ENCODE assay signal across 14 cellular contexts in genomic region chr12:57722716-57723629, GRCh38. TPM values are rescaled to one million over a fixed set of nuclear protein-coding genes. Genes with fewer than 3 reads are reported as not detected.
DNase-seq lines count a peak whose midpoint lies in the region; ATAC-seq, FAIRE-seq and TF ChIP-seq lines count a peak whose summit lies in the region.
"Had no signal": no experiment of that assay in that cellular context is flagged by ENCODE, and none has a peak within 500 bp of the region (broad histone marks: within the 10 kb centered on the region; RNA-seq: fewer than 3 reads in every experiment).

No MANE protein-coding gene starts in this region.

- no peak for FAIRE-seq in GM12891 (lab: Jason Lieb, UNC)

- H3K27me3 Mint-ChIP-seq in activated CD8-positive, alpha-beta T cell treated with anti-CD3 and anti-CD28 coated beads, Interleukin-2, amount 10 ng/mL, durations not matched to agents 7 days and 5 days (ENCODE audit: low read depth) = no peaks in the 10 kb centered on the region
- H3K27me3 Mint-ChIP-seq in activated CD8-positive, alpha-beta T cell treated with anti-CD3 and anti-CD28 coated beads for 36 hours = no peaks in the 10 kb centered on the region
- no peaks in the 10 kb centered on the region for H3K27me3 Mint-ChIP-seq in activated T-helper 17 cell treated with anti-CD3 and anti-CD28 coated beads, Interleukin-2, amount 50 U/mL, for 72 hours

- no peak for ATAC-seq in activated CD8-positive, alpha-beta T cell treated with anti-CD3 and anti-CD28 coated beads, Interleukin-2, amount 10 ng/mL, durations not matched to agents 7 days and 5 days
- ATAC-seq in activated CD8-positive, alpha-beta T cell treated with anti-CD3 and anti-CD28 coated beads for 36 hours = no peak
- peak; percentile 6 for ATAC-seq in activated T-helper 17 cell treated with anti-CD3 and anti-CD28 coated beads, Interleukin-2, amount 50 U/mL, for 72 hours (replicated peaks)
- ATAC-seq in HG03342 (IDR thresholded peaks at IDR 0.05; ENCODE audit: unreplicated experiment) (no peak), aorta (ENCODE audit: low FRiP score) (no peak)
- ATAC-seq: gastroesophageal sphincter had no signal

- TF ChIP-seq CTCF in activated CD8-positive, alpha-beta T cell treated with anti-CD3 and anti-CD28 coated beads for 36 hours (IDR thresholded peaks at IDR 0.05) = no peak
- no peak for TF ChIP-seq CTCF in osteoblast (IDR thresholded peaks at IDR 0.05; ENCODE audit: extremely low read depth, low read depth, low read length)

- DNase-seq in activated CD8-positive, alpha-beta T cell treated with anti-CD3 and anti-CD28 coated beads, Interleukin-2, amount 10 ng/mL, durations not matched to agents 7 days and 5 days = no peak
- no peak for DNase-seq in activated CD8-positive, alpha-beta T cell treated with anti-CD3 and anti-CD28 coated beads for 36 hours
- DNase-seq in GM12891 (ENCODE audit: insufficient read length, low spot score) (peak; percentile 12), osteoblast (ENCODE audit: insufficient read length, low spot score, missing footprints) (peak; percentile 66), GM19238 (ENCODE audit: insufficient read length, low spot score) (no peak), aorta (no peak)
- DNase-seq: activated CD4-positive, CD25-positive, alpha-beta regulatory T cell treated with anti-CD3 and anti-CD28 coated beads, Interleukin-2, amount 50 U/mL, for 72 hours; DMS53; occipital lobe had no signal

- intact Hi-C loops in activated CD8-positive, alpha-beta T cell treated with anti-CD3 and anti-CD28 coated beads for 36 hours (cut with micrococcal nuclease) = no loop called here
- intact Hi-C loops in aorta (cut with DNase I) = no loop called here

- WGBS in aorta, 2 donors = 57 to 62% methylated on average over 10 to 11 of the region's 11 CpGs

- H2AFZ ChIP-seq in osteoblast (ENCODE audit: low read length) = no peak overlapping the region

- H3K4me2 ChIP-seq in osteoblast (ENCODE audit: insufficient read depth, low read length) = no peak overlapping the region

- H3K36me3 ChIP-seq in osteoblast (ENCODE audit: insufficient read depth, low read length) (peaks cover 18% of the 10 kb centered on the region), aorta (ENCODE audit: control insufficient read depth in 1 of 2, insufficient read depth in 2 of 2, low read length in 1 of 2) (peaks cover 0 to 6% of the 10 kb centered on the region in 2 donors)

- CTCF ChIA-PET in activated CD8-positive, alpha-beta T cell treated with anti-CD3 and anti-CD28 coated beads, Interleukin-2, amount 10 ng/mL, durations not matched to agents 7 days and 5 days (lab: Charles Lee) = interaction anchor here (1.0 kb wide), 1 partner anchor 21 kb away, joined by 5 read pairs; the partner anchor contains the start of gene TSPAN31
- CTCF ChIA-PET in activated CD8-positive, alpha-beta T cell treated with anti-CD3 and anti-CD28 coated beads for 36 hours (lab: Charles Lee) = interaction anchor here (0.8 to 1.8 kb wide), 4 partner anchors 10 to 18 kb away, joined by 3 to 4 read pairs (median 3); no protein-coding TSS in a partner anchor

- TF ChIP-seq POLR2A in GM12891 (IDR thresholded peaks at IDR 0.05; ENCODE audit: low read depth, low read length) = no peak

- no peak overlapping the region for H3K4me3 Mint-ChIP-seq in activated CD8-positive, alpha-beta T cell treated with anti-CD3 and anti-CD28 coated beads, Interleukin-2, amount 10 ng/mL, durations not matched to agents 7 days and 5 days
- no peak overlapping the region for H3K4me3 Mint-ChIP-seq in activated CD8-positive, alpha-beta T cell treated with anti-CD3 and anti-CD28 coated beads for 36 hours
- H3K4me3 Mint-ChIP-seq in activated T-helper 17 cell treated with anti-CD3 and anti-CD28 coated beads, Interleukin-2, amount 50 U/mL, for 72 hours = no peak overlapping the region

- H3K27me3 ChIP-seq in osteoblast (ENCODE audit: insufficient read depth, low read length) (peaks cover 5% of the 10 kb centered on the region), aorta (ENCODE audit: control insufficient read depth in 1 of 2, insufficient read depth in 2 of 2, low read length in 1 of 2) (no peaks in the 10 kb centered on the region)

- H3K9me3 ChIP-seq in osteoblast (ENCODE audit: low read depth, low read length) = no peaks in the 10 kb centered on the region
- H3K9me3 ChIP-seq in aorta (ENCODE audit: control insufficient read depth, low read length) = no peaks in the 10 kb centered on the region
- H3K9me3 ChIP-seq: gastroesophageal sphincter, Peyer's patch had no signal

- peak overlapping the region; percentile 50 for H3K27ac Mint-ChIP-seq in activated CD8-positive, alpha-beta T cell treated with anti-CD3 and anti-CD28 coated beads, Interleukin-2, amount 10 ng/mL, durations not matched to agents 7 days and 5 days
- no peak overlapping the region for H3K27ac Mint-ChIP-seq in activated CD8-positive, alpha-beta T cell treated with anti-CD3 and anti-CD28 coated beads for 36 hours
- H3K27ac Mint-ChIP-seq in activated T-helper 17 cell treated with anti-CD3 and anti-CD28 coated beads, Interleukin-2, amount 50 U/mL, for 72 hours = peak overlapping the region; percentile 43

- H3K27ac ChIP-seq in osteoblast (ENCODE audit: low read depth, low read length) = no peak overlapping the region
- no peak overlapping the region for H3K27ac ChIP-seq in aorta (ENCODE audit: low read depth in 1 of 2, low read length in 2 of 2)
- H3K27ac ChIP-seq: gastroesophageal sphincter, Peyer's patch, skin epidermis had no signal

- H3K4me3 ChIP-seq in osteoblast (ENCODE audit: insufficient read depth, low read length) (no peak overlapping the region), aorta (ENCODE audit: low read length in 2 of 2) (no peak overlapping the region)
- H3K4me3 ChIP-seq: gastroesophageal sphincter, Peyer's patch, skin epidermis had no signal

- H3K9me3 Mint-ChIP-seq in activated CD8-positive, alpha-beta T cell treated with anti-CD3 and anti-CD28 coated beads, Interleukin-2, amount 10 ng/mL, durations not matched to agents 7 days and 5 days (ENCODE audit: insufficient read depth) = no peaks in the 10 kb centered on the region
- H3K9me3 Mint-ChIP-seq in activated CD8-positive, alpha-beta T cell treated with anti-CD3 and anti-CD28 coated beads for 36 hours = no peaks in the 10 kb centered on the region
- H3K9me3 Mint-ChIP-seq in activated T-helper 17 cell treated with anti-CD3 and anti-CD28 coated beads, Interleukin-2, amount 50 U/mL, for 72 hours = no peaks in the 10 kb centered on the region

- peaks cover 2% of the 10 kb centered on the region for H4K20me1 ChIP-seq in osteoblast (ENCODE audit: insufficient read depth, low read length)

- H3K4me1 Mint-ChIP-seq in activated CD8-positive, alpha-beta T cell treated with anti-CD3 and anti-CD28 coated beads, Interleukin-2, amount 10 ng/mL, durations not matched to agents 7 days and 5 days (ENCODE audit: low read depth) = peaks cover 12% of the 10 kb centered on the region
- H3K4me1 Mint-ChIP-seq in activated CD8-positive, alpha-beta T cell treated with anti-CD3 and anti-CD28 coated beads for 36 hours (ENCODE audit: low read depth) = peaks cover 6% of the 10 kb centered on the region
- H3K4me1 Mint-ChIP-seq in activated T-helper 17 cell treated with anti-CD3 and anti-CD28 coated beads, Interleukin-2, amount 50 U/mL, for 72 hours = peaks cover 19% of the 10 kb centered on the region

- peaks cover 62% of the 10 kb centered on the region for H3K36me3 Mint-ChIP-seq in activated CD8-positive, alpha-beta T cell treated with anti-CD3 and anti-CD28 coated beads, Interleukin-2, amount 10 ng/mL, durations not matched to agents 7 days and 5 days (ENCODE audit: low read depth)
- H3K36me3 Mint-ChIP-seq in activated CD8-positive, alpha-beta T cell treated with anti-CD3 and anti-CD28 coated beads for 36 hours (ENCODE audit: low read depth) = peaks cover 27% of the 10 kb centered on the region
- H3K36me3 Mint-ChIP-seq in activated T-helper 17 cell treated with anti-CD3 and anti-CD28 coated beads, Interleukin-2, amount 50 U/mL, for 72 hours (ENCODE audit: low read depth) = peaks cover 67% of the 10 kb centered on the region

- H3K4me1 ChIP-seq in osteoblast (ENCODE audit: insufficient read depth, low read length) (peaks cover 4% of the 10 kb centered on the region), aorta (ENCODE audit: control insufficient read depth in 1 of 2, insufficient read depth in 2 of 2, low read length in 2 of 2) (no peaks in the 10 kb centered on the region)

- no peaks in the 10 kb centered on the region for H3K79me2 ChIP-seq in osteoblast (ENCODE audit: insufficient read depth, low read length)

- POLR2A ChIA-PET in activated CD8-positive, alpha-beta T cell treated with anti-CD3 and anti-CD28 coated beads, Interleukin-2, amount 10 ng/mL, durations not matched to agents 7 days and 5 days (lab: Charles Lee) = interaction anchor here (0.6 to 1.9 kb wide), 4 partner anchors 10 to 118 kb away, joined by 3 to 6 read pairs (median 4); no protein-coding TSS in a partner anchor
- POLR2A ChIA-PET in activated CD8-positive, alpha-beta T cell treated with anti-CD3 and anti-CD28 coated beads for 36 hours (lab: Charles Lee) = interaction anchor here (0.7 to 1.5 kb wide), 4 partner anchors 19 to 160 kb away, joined by 3 to 4 read pairs (median 3); partner anchors contain the start of gene TSPAN31

RNA-seq across cellular contexts. Expression of gene AGAP2, which starts 15.6 kb away (rescaled TPM):
- total RNA-seq in activated CD8-positive, alpha-beta T cell treated with anti-CD3 and anti-CD28 coated beads, Interleukin-2, amount 10 ng/mL, durations not matched to agents 7 days and 5 days = 10 to 100 TPM; 68.6 to 72.5 TPM
- total RNA-seq in activated CD8-positive, alpha-beta T cell treated with anti-CD3 and anti-CD28 coated beads for 36 hours = 10 to 100 TPM; 22.4 TPM
- polyA plus RNA-seq in GM12891 (2012; ENCODE audit: low read depth, missing spikeins) = 6.3 TPM
- total RNA-seq in activated T-helper 17 cell treated with anti-CD3 and anti-CD28 coated beads, Interleukin-2, amount 50 U/mL, for 72 hours = 10 to 100 TPM; 34.9 to 52.0 TPM
- 0.29 and 0.72 TPM in 2 replicates for total RNA-seq in osteoblast
- total RNA-seq in aorta = 1 to 10 TPM; 2.6 to 3.6 TPM
- under 1 TPM; 0.18 to 0.88 TPM for polyA plus RNA-seq in aorta

RNA-seq across cellular contexts. Expression of gene TSPAN31, which starts 21.9 kb away (rescaled TPM):
- 10 to 100 TPM; 12.9 to 13.3 TPM for total RNA-seq in activated CD8-positive, alpha-beta T cell treated with anti-CD3 and anti-CD28 coated beads, Interleukin-2, amount 10 ng/mL, durations not matched to agents 7 days and 5 days
- 1 to 10 TPM; 6.9 to 7.5 TPM for total RNA-seq in activated CD8-positive, alpha-beta T cell treated with anti-CD3 and anti-CD28 coated beads for 36 hours
- polyA plus RNA-seq in GM12891 (2012; ENCODE audit: low read depth, missing spikeins) = 24.1 TPM
- total RNA-seq in activated T-helper 17 cell treated with anti-CD3 and anti-CD28 coated beads, Interleukin-2, amount 50 U/mL, for 72 hours = 10 to 100 TPM; 10.7 to 18.7 TPM
- total RNA-seq in osteoblast (37.4 and 41.6 TPM in 2 replicates), aorta (10 to 100 TPM; 31.4 to 37.6 TPM)
- polyA plus RNA-seq in aorta = 10 to 100 TPM; 27.4 to 40.6 TPM

RNA-seq across cellular contexts. Expression of gene OS9, which starts 29.0 kb away (rescaled TPM):
- 100 to 1,000 TPM; 100 to 107 TPM for total RNA-seq in activated CD8-positive, alpha-beta T cell treated with anti-CD3 and anti-CD28 coated beads, Interleukin-2, amount 10 ng/mL, durations not matched to agents 7 days and 5 days
- total RNA-seq in activated CD8-positive, alpha-beta T cell treated with anti-CD3 and anti-CD28 coated beads for 36 hours = 10 to 100 TPM; 53.0 to 56.3 TPM
- polyA plus RNA-seq in GM12891 (2012; ENCODE audit: low read depth, missing spikeins) = 69.5 TPM
- 100 to 1,000 TPM; 107 to 114 TPM for total RNA-seq in activated T-helper 17 cell treated with anti-CD3 and anti-CD28 coated beads, Interleukin-2, amount 50 U/mL, for 72 hours
- total RNA-seq in osteoblast (152 and 211 TPM in 2 replicates), aorta (100 to 1,000 TPM; 208 to 252 TPM)
- polyA plus RNA-seq in aorta = 100 to 1,000 TPM; 139 to 253 TPM

RNA-seq across cellular contexts. Expression of gene CDK4, which starts 29.1 kb away (rescaled TPM):
- total RNA-seq in activated CD8-positive, alpha-beta T cell treated with anti-CD3 and anti-CD28 coated beads, Interleukin-2, amount 10 ng/mL, durations not matched to agents 7 days and 5 days = 100 to 1,000 TPM; 132 to 146 TPM
- 100 to 1,000 TPM; 218 to 221 TPM for total RNA-seq in activated CD8-positive, alpha-beta T cell treated with anti-CD3 and anti-CD28 coated beads for 36 hours
- polyA plus RNA-seq in GM12891 (2012; ENCODE audit: low read depth, missing spikeins) = 100 TPM
- 100 to 1,000 TPM; 132 to 242 TPM for total RNA-seq in activated T-helper 17 cell treated with anti-CD3 and anti-CD28 coated beads, Interleukin-2, amount 50 U/mL, for 72 hours
- total RNA-seq in osteoblast (275 and 293 TPM in 2 replicates), aorta (10 to 100 TPM; 54.6 to 55.0 TPM)
- 10 to 100 TPM; 44.7 to 60.4 TPM for polyA plus RNA-seq in aorta

RNA-seq across cellular contexts. Expression of gene MARCHF9, which starts 31.9 kb away (rescaled TPM):
- total RNA-seq in activated CD8-positive, alpha-beta T cell treated with anti-CD3 and anti-CD28 coated beads, Interleukin-2, amount 10 ng/mL, durations not matched to agents 7 days and 5 days = 10 to 100 TPM; 23.6 to 24.4 TPM
- 10 to 100 TPM; 23.4 to 24.3 TPM for total RNA-seq in activated CD8-positive, alpha-beta T cell treated with anti-CD3 and anti-CD28 coated beads for 36 hours
- polyA plus RNA-seq in GM12891 (2012; ENCODE audit: low read depth, missing spikeins) = 6.8 TPM
- 10 to 100 TPM; 22.5 to 26.9 TPM for total RNA-seq in activated T-helper 17 cell treated with anti-CD3 and anti-CD28 coated beads, Interleukin-2, amount 50 U/mL, for 72 hours
- 0.59 and 0.72 TPM in 2 replicates for total RNA-seq in osteoblast
- total RNA-seq in aorta = 10 to 100 TPM; 10.8 to 17.1 TPM
- 10 to 100 TPM in 1 of 2 donors, 1 to 10 TPM in 1; 4.8 to 29.9 TPM for polyA plus RNA-seq in aorta

Comparison
In these comparisons a context has a peak if more than half of its experiments do, and no peak if none do; other contexts are left out.
1. DNase-seq: peak in GM12891 (single experiment) and osteoblast (single experiment); none in activated CD8-positive, alpha-beta T cell treated with anti-CD3 and anti-CD28 coated beads, Interleukin-2, amount 10 ng/mL, durations not matched to agents 7 days and 5 days (single experiment), activated CD8-positive, alpha-beta T cell treated with anti-CD3 and anti-CD28 coated beads for 36 hours (single experiment), GM19238 (single experiment) and aorta (0 of 2).
2. RNA of gene AGAP2, which starts 15.6 kb away (total RNA-seq): 68.6 to 72.5 TPM in activated CD8-positive, alpha-beta T cell treated with anti-CD3 and anti-CD28 coated beads, Interleukin-2, amount 10 ng/mL, durations not matched to agents 7 days and 5 days, 34.9 to 52.0 TPM in activated T-helper 17 cell treated with anti-CD3 and anti-CD28 coated beads, Interleukin-2, amount 50 U/mL, for 72 hours and 22.4 TPM in activated CD8-positive, alpha-beta T cell treated with anti-CD3 and anti-CD28 coated beads for 36 hours; 2.6 to 3.6 TPM in aorta and 0.29 to 0.72 TPM in osteoblast; every median in the first group is over 4 times any median in the second.